Comparison of ENCODE assay signal across 8 cellular contexts in the genomic region with DNA sequence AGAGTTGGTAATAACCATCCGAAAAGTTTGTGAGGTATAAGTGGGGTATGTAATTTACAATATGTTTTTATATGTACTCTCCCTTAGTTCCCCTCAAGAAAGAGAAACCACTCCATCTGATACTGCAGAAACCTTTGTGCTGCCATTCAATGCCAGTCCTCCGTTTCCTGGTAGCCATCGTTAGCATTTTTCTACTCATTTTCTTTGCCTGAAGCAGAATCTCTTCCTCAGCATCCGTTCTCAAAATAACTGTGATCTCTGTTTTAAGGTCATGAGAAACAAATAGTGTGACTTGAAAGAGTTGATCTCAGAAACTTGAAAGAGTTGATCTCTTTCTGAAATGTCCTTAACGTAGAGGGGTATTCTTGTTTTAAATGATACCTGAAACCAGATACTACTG.
DNase-seq lines count a peak whose midpoint lies in the region; TF ChIP-seq lines count a peak whose summit lies in the region.

No MANE protein-coding gene starts in this region.

- peak overlapping the region; percentile 98 for H3K27ac Mint-ChIP-seq in dendritic cell treated with granulocyte-macrophage colony-stimulating factor and Interleukin-4, amounts not matched to agents 40 ng/mL and 50 ng/mL, for 4 days
- no peak overlapping the region for H3K27ac Mint-ChIP-seq in nephron progenitor cell

- no peaks in the 10 kb centered on the region for H3K9me3 Mint-ChIP-seq in dendritic cell treated with granulocyte-macrophage colony-stimulating factor and Interleukin-4, amounts not matched to agents 40 ng/mL and 50 ng/mL, for 4 days
- H3K9me3 Mint-ChIP-seq in nephron progenitor cell, result no peaks in the 10 kb centered on the region

- H3K4me1 Mint-ChIP-seq in dendritic cell treated with granulocyte-macrophage colony-stimulating factor and Interleukin-4, amounts not matched to agents 40 ng/mL and 50 ng/mL, for 4 days (ENCODE audit: low read depth), result peaks cover 43% of the 10 kb centered on the region
- H3K4me1 Mint-ChIP-seq in nephron progenitor cell, result peaks cover 39% of the 10 kb centered on the region

- H3K9me3 ChIP-seq in BLaER1 treated with 17β-estradiol and CSF1 and Interleukin-3, amounts not matched to agents 10 nM and 100 nM (replicated peaks in 1 of 11), result no peaks in the 10 kb centered on the region

- no peak for TF ChIP-seq CTCF in LNCaP clone FGC (IDR thresholded peaks at IDR 0.05; ENCODE audit: control insufficient read depth, extremely low read depth, insufficient read depth)
- TF ChIP-seq CTCF in nephron progenitor cell (IDR thresholded peaks at IDR 0.05), result no peak

- peak overlapping the region; percentile 98 for H3K4me3 Mint-ChIP-seq in dendritic cell treated with granulocyte-macrophage colony-stimulating factor and Interleukin-4, amounts not matched to agents 40 ng/mL and 50 ng/mL, for 4 days
- H3K4me3 Mint-ChIP-seq in nephron progenitor cell, result peak overlapping the region; percentile 99

- H3K4me1 ChIP-seq in BLaER1 treated with 17β-estradiol and CSF1 and Interleukin-3, amounts not matched to agents 10 nM and 100 nM, result peaks cover 27 to 39% (median 34%) of the 10 kb centered on the region in 10 experiments

- peaks cover 51 to 70% (median 66%) of the 10 kb centered on the region in 11 experiments for H3K36me3 ChIP-seq in BLaER1 treated with 17β-estradiol and CSF1 and Interleukin-3, amounts not matched to agents 10 nM and 100 nM

- no peaks in the 10 kb centered on the region for H3K27me3 ChIP-seq in BLaER1 treated with 17β-estradiol and CSF1 and Interleukin-3, amounts not matched to agents 10 nM and 100 nM

- H3K4me2 ChIP-seq in BLaER1 treated with 17β-estradiol and CSF1 and Interleukin-3, amounts not matched to agents 10 nM and 100 nM, result peak overlapping the region; percentile 76 to 96 (median 86)

- H3K4me3 ChIP-seq in BLaER1 treated with 17β-estradiol and CSF1 and Interleukin-3, amounts not matched to agents 10 nM and 100 nM, result peak overlapping the region; percentile 79 to 93 (median 84)
- peak overlapping the region; percentile 86 for H3K4me3 ChIP-seq in LNCaP clone FGC (ENCODE audit: low read depth, low read length)

- peak overlapping the region; percentile 88 to 96 (median 91) for H3K9ac ChIP-seq in BLaER1 treated with 17β-estradiol and CSF1 and Interleukin-3, amounts not matched to agents 10 nM and 100 nM

- H3K36me3 Mint-ChIP-seq in dendritic cell treated with granulocyte-macrophage colony-stimulating factor and Interleukin-4, amounts not matched to agents 40 ng/mL and 50 ng/mL, for 4 days (ENCODE audit: low read depth), result peaks cover 69% of the 10 kb centered on the region
- peaks cover 52% of the 10 kb centered on the region for H3K36me3 Mint-ChIP-seq in nephron progenitor cell (ENCODE audit: low read depth)

- intact Hi-C loops in dendritic cell treated with granulocyte-macrophage colony-stimulating factor and Interleukin-4, amounts not matched to agents 40 ng/mL and 50 ng/mL, for 4 days (cut with micrococcal nuclease), result loop anchor here (10.0 kb wide), 1 partner anchor 492 kb away; the partner anchor contains the start of genes C2orf68 and USP39

- H4K20me1 ChIP-seq in BLaER1 treated with 17β-estradiol and CSF1 and Interleukin-3, amounts not matched to agents 10 nM and 100 nM, result peaks cover 0 to 87% (median 62%) of the 10 kb centered on the region in 11 experiments; a peak in 19 of 22 replicates

- no peaks in the 10 kb centered on the region for H3K27me3 Mint-ChIP-seq in dendritic cell treated with granulocyte-macrophage colony-stimulating factor and Interleukin-4, amounts not matched to agents 40 ng/mL and 50 ng/mL, for 4 days
- H3K27me3 Mint-ChIP-seq in nephron progenitor cell (ENCODE audit: low read depth, poor library complexity), result peaks cover 2% of the 10 kb centered on the region

- H3K27ac ChIP-seq in BLaER1 treated with 17β-estradiol and CSF1 and Interleukin-3, amounts not matched to agents 10 nM and 100 nM, result peak overlapping the region; percentile 88 to 97 (median 93); a peak in 21 of 22 replicates

- DNase-seq in LNCaP clone FGC (ENCODE audit: low read depth) (no peak), nephron progenitor cell (no peak), NK-92 (lab: John Stamatoyannopoulos, UW; ENCODE audit: unreplicated experiment) (no peak), DMS79 (lab: John Stamatoyannopoulos, UW) (no peak), EL (no peak)
- DNase-seq in activated effector memory CD4-positive, alpha-beta T cell treated with anti-CD3 and anti-CD28 coated beads, Interleukin-2, amount 50 U/mL, for 16 hours, result no peak
